In genomic region chr5:147935032-147935431, GRCh38 we compare ENCODE assay signal across 8 cellular contexts. TPM values are rescaled to one million over a fixed set of nuclear protein-coding genes. Genes with fewer than 3 reads are reported as not detected.
A peak's percentile ranks its signal among the peaks of the same experiment; 100 is the strongest.
DNase-seq lines count a peak whose midpoint lies in the region; ATAC-seq and TF ChIP-seq lines count a peak whose summit lies in the region.

No MANE protein-coding gene starts in this region.

- POLR2A ChIA-PET in AG04450 (lab: Yijun Ruan, JAX): no interaction called here
- POLR2A ChIA-PET in RWPE1 (lab: Yijun Ruan, JAX; ENCODE audit: low non-redundant PET): no interaction called here

- CTCF ChIA-PET in AG04450 (lab: Charles Lee): interaction anchor here (0.7 to 5.9 kb wide), 11 partner anchors 9 to 307 kb away, joined by 3 to 78 read pairs (median 5); no protein-coding TSS in a partner anchor
- CTCF ChIA-PET in RWPE1 (lab: Yijun Ruan, JAX): interaction anchor here (0.5 to 4.5 kb wide), 19 partner anchors 11 to 505 kb away, joined by 3 to 49 read pairs (median 4); no protein-coding TSS in a partner anchor

- TF ChIP-seq CTCF in AG04450 (IDR thresholded peaks at IDR 0.05; ENCODE audit: low read depth, low read length) (peak; percentile 41), RWPE1 (conservative IDR thresholded peaks at IDR 0.05; ENCODE audit: low read depth) (peak; percentile 50), foreskin keratinocyte (conservative IDR thresholded peaks at IDR 0.05) (peak; percentile 90), gastrocnemius medialis (IDR thresholded peaks at IDR 0.05 in 4 of 5, conservative IDR thresholded peaks at IDR 0.05 in 1 of 5) (peak in 2 of 5 experiments; percentile 14 to 54)

- H3K36me3 ChIP-seq in gastrocnemius medialis: no peaks in the 10 kb centered on the region

- no peak for TF ChIP-seq POLR2A in gastrocnemius medialis (IDR thresholded peaks at IDR 0.05)

- no peaks in the 10 kb centered on the region for H3K9me3 ChIP-seq in AG04450 (ENCODE audit: control insufficient read depth, insufficient read depth, low read length)
- no peaks in the 10 kb centered on the region for H3K9me3 ChIP-seq in gastrocnemius medialis

- in situ Hi-C loops in gastrocnemius medialis (cut with MboI; ENCODE audit: low sequenced_read_pairs in 4 of 4): loop anchor here in 1 of 4 donors (5.0 to 10.0 kb wide), 2 partner anchors 48 to 80 kb away; no protein-coding TSS in a partner anchor

- no peaks in the 10 kb centered on the region for H3K4me1 Mint-ChIP-seq in T-helper 2 cell treated with Interferon-gamma antibody and Interleukin-4, amounts not matched to agents 5 μg/mL and 100 μg/mL, for 36 hours (ENCODE audit: low read depth)

- H3K4me3 ChIP-seq in AG04450 (ENCODE audit: low read depth, low read length) (no peak overlapping the region), gastrocnemius medialis (no peak overlapping the region)

- ATAC-seq in foreskin keratinocyte: peak; percentile 77
- ATAC-seq in gastrocnemius medialis: peak; percentile 76 to 93
- ATAC-seq in GM19035 (IDR thresholded peaks at IDR 0.05; ENCODE audit: unreplicated experiment): no peak

- no peaks in the 10 kb centered on the region for H3K27me3 Mint-ChIP-seq in T-helper 2 cell treated with Interferon-gamma antibody and Interleukin-4, amounts not matched to agents 5 μg/mL and 100 μg/mL, for 36 hours (ENCODE audit: low read depth)

- no peak for DNase-seq in AG04450 (ENCODE audit: low read depth, low spot score)
- DNase-seq in HuH-7 (ENCODE audit: low spot score): peak; percentile 55
- peak; percentile 84 for DNase-seq in RWPE1 (ENCODE audit: low spot score)
- DNase-seq in foreskin keratinocyte: peak in 1 of 2 donors; percentile 69
- no peak for DNase-seq in gastrocnemius medialis
- DNase-seq in T-helper 2 cell treated with Interferon-gamma antibody and Interleukin-4, amounts not matched to agents 5 μg/mL and 100 μg/mL, for 36 hours (ENCODE audit: low spot score): no peak
- no peak for DNase-seq in GM19238 (ENCODE audit: insufficient read length, low spot score)

- H3K4me1 ChIP-seq in foreskin keratinocyte (no peaks in the 10 kb centered on the region), gastrocnemius medialis (no peaks in the 10 kb centered on the region)

- no peak overlapping the region for H3K27ac Mint-ChIP-seq in T-helper 2 cell treated with Interferon-gamma antibody and Interleukin-4, amounts not matched to agents 5 μg/mL and 100 μg/mL, for 36 hours

- H3K4me3 Mint-ChIP-seq in T-helper 2 cell treated with Interferon-gamma antibody and Interleukin-4, amounts not matched to agents 5 μg/mL and 100 μg/mL, for 36 hours: no peak overlapping the region

- intact Hi-C loops in gastrocnemius medialis (cut with DNase I; ENCODE audit: low total_unique reads): no loop called here

- H3K36me3 Mint-ChIP-seq in T-helper 2 cell treated with Interferon-gamma antibody and Interleukin-4, amounts not matched to agents 5 μg/mL and 100 μg/mL, for 36 hours (ENCODE audit: low read depth): no peaks in the 10 kb centered on the region

- no peak overlapping the region for H3K27ac ChIP-seq in AG04450 (ENCODE audit: low read depth, low read length)
- H3K27ac ChIP-seq in RWPE1: no peak overlapping the region
- H3K27ac ChIP-seq in foreskin keratinocyte: no peak overlapping the region
- no peak overlapping the region for H3K27ac ChIP-seq in gastrocnemius medialis

- H3K27me3 ChIP-seq in AG04450 (ENCODE audit: control insufficient read depth, insufficient read depth, low read length) (no peaks in the 10 kb centered on the region), foreskin keratinocyte (no peaks in the 10 kb centered on the region), gastrocnemius medialis (no peaks in the 10 kb centered on the region)

- no peaks in the 10 kb centered on the region for H3K9me3 Mint-ChIP-seq in T-helper 2 cell treated with Interferon-gamma antibody and Interleukin-4, amounts not matched to agents 5 μg/mL and 100 μg/mL, for 36 hours

RNA-seq across cellular contexts. Expression of gene C5orf46, which starts 28.7 kb away (rescaled TPM):
- polyA plus RNA-seq in AG04450 (2011; rRNA removed): not detected in 2 replicates
- polyA minus RNA-seq in AG04450 (2011; rRNA and poly(A)+ RNA removed): not detected in 2 replicates
- 0.65 TPM in 1 of 2 replicates, not detected in the other for total RNA-seq in foreskin keratinocyte
- polyA plus RNA-seq in foreskin keratinocyte: 0.10 TPM in 1 of 2 replicates, not detected in the other
- not detected for total RNA-seq in gastrocnemius medialis

RNA-seq across cellular contexts. Expression of gene SCGB3A2, which starts 56.5 kb away (rescaled TPM):
- polyA plus RNA-seq in AG04450 (2011; rRNA removed): not detected in 2 replicates
- polyA minus RNA-seq in AG04450 (2011; rRNA and poly(A)+ RNA removed): not detected in 2 replicates
- not detected in 2 replicates for total RNA-seq in foreskin keratinocyte
- polyA plus RNA-seq in foreskin keratinocyte: not detected in 2 replicates
- total RNA-seq in gastrocnemius medialis: not detected

Comparison
In these comparisons a context has a peak if more than half of its experiments do, and no peak if none do; other contexts are left out.
1. DNase-seq: peak in HuH-7 (single experiment) and RWPE1 (single experiment); none in AG04450 (single experiment), gastrocnemius medialis (0 of 2), T-helper 2 cell treated with Interferon-gamma antibody and Interleukin-4, amounts not matched to agents 5 μg/mL and 100 μg/mL, for 36 hours (single experiment) and GM19238 (single experiment).